In genomic region chr13:29721766-29722165, GRCh38 we compare ENCODE assay signal across 1 cellular context.
TF ChIP-seq lines count a peak whose summit lies in the region.

No MANE protein-coding gene starts in this region.

TF ChIP-seq in H1, 55 proteins besides CTCF, POLR2A, EP300 and RAD21 (continued from another document):
- TF ChIP-seq POU5F1 (IDR thresholded peaks at IDR 0.05; ENCODE audit: low read depth, low read length) (no peak), EZH2 (IDR thresholded peaks at IDR 0.05; ENCODE audit: low read depth, low read length, severe bottlenecking) (no peak)
